In genomic region chr6:74091133-74091793, GRCh38 we compare ENCODE assay signal across 8 cellular contexts.
DNase-seq lines count a peak whose midpoint lies in the region; ATAC-seq and TF ChIP-seq lines count a peak whose summit lies in the region.

No MANE protein-coding gene starts in this region.

- H3K4me3 ChIP-seq in A673 (ENCODE audit: low read depth, low read length, poor library complexity, severe bottlenecking) = no peak overlapping the region
- no peak overlapping the region for H3K4me3 ChIP-seq in PC-3 (ENCODE audit: low read length)
- no peak overlapping the region for H3K4me3 ChIP-seq in neural cell (ENCODE audit: low read length)

- peak; percentile 47 for TF ChIP-seq RAD21 in neural cell (conservative IDR thresholded peaks at IDR 0.05)

- H3K27me3 Mint-ChIP-seq in T-helper 17 cell = no peaks in the 10 kb centered on the region

- H4K20me1 ChIP-seq in PC-3 (ENCODE audit: low read length) (no peaks in the 10 kb centered on the region), neural cell (ENCODE audit: insufficient read depth) (no peaks in the 10 kb centered on the region)

- H3K4me1 Mint-ChIP-seq in T-helper 17 cell = no peaks in the 10 kb centered on the region

- no peak overlapping the region for H3K27ac Mint-ChIP-seq in T-helper 17 cell

- no TSS peak for BruUV-seq in A673 (replicated peaks; lab: Mats Ljungman, UMichigan)
- BruUV-seq in PC-3 (replicated peaks; lab: Mats Ljungman, UMichigan) = no TSS peak

- H3K4me1 ChIP-seq in A673 (ENCODE audit: insufficient read depth, low read length, poor library complexity, severe bottlenecking) = no peaks in the 10 kb centered on the region
- H3K4me1 ChIP-seq in PC-3 (ENCODE audit: insufficient read depth, low read length) = no peaks in the 10 kb centered on the region

- TF ChIP-seq POLR2A in erythroblast (IDR thresholded peaks at IDR 0.05; ENCODE audit: low read length) = no peak

- no peak overlapping the region for H3K4me3 Mint-ChIP-seq in T-helper 17 cell

- peak; percentile 75 for DNase-seq in A673 (ENCODE audit: low spot score)
- peak; percentile 58 for DNase-seq in PC-3
- peak; percentile 29 to 51 for DNase-seq in erythroblast (lab: John Stamatoyannopoulos, UW)
- no peak for DNase-seq in T-helper 17 cell
- DNase-seq in stimulated activated CD4-positive, alpha-beta T cell treated with anti-CD3 and anti-CD28 coated beads, Interleukin-2, amount 100 ng/mL, for 24 hours = no peak

- CTCF ChIA-PET in A673 (lab: Charles Lee) (interaction anchor here (1.1 to 2.3 kb wide), 3 partner anchors 21 to 1118 kb away, joined by 3 to 10 read pairs (median 6); partner anchors contain the start of gene COL12A1), PC-3 (lab: Charles Lee) (interaction anchor here (1.3 kb wide), 1 partner anchor 1117 kb away, joined by 4 read pairs; no protein-coding TSS in a partner anchor)

- H3K4me2 ChIP-seq in PC-3 (ENCODE audit: low read length) (no peak overlapping the region), neural cell (ENCODE audit: low read length) (no peak overlapping the region)

- H3F3A ChIP-seq in PC-3 (ENCODE audit: low read length, unreplicated experiment) (no peaks in the 10 kb centered on the region), neural cell (ENCODE audit: insufficient read depth, low read length, poor library complexity, severe bottlenecking) (no peaks in the 10 kb centered on the region)

- H3K79me2 ChIP-seq in PC-3 (ENCODE audit: low read length) = no peaks in the 10 kb centered on the region
- H3K79me2 ChIP-seq in neural cell (replicated peaks; ENCODE audit: insufficient read depth, low read length) = no peaks in the 10 kb centered on the region

- no peak for TF ChIP-seq EP300 in neural cell (conservative IDR thresholded peaks at IDR 0.05; ENCODE audit: poor library complexity, severe bottlenecking)

- H2AFZ ChIP-seq in PC-3 (ENCODE audit: low read length) (peak overlapping the region; percentile 36; the same call in 1 of the 2 replicates), neural cell (ENCODE audit: low read depth, low read length) (no peak overlapping the region)

- no peak overlapping the region for H3K27ac ChIP-seq in A673 (ENCODE audit: low read depth, low read length, poor library complexity, severe bottlenecking)
- no peak overlapping the region for H3K27ac ChIP-seq in PC-3 (ENCODE audit: low read length)
- H3K27ac ChIP-seq in neural cell (ENCODE audit: low read length) = no peak overlapping the region

- H3K27me3 ChIP-seq in A673 (replicated peaks; ENCODE audit: insufficient read depth, low read depth, low read length, poor library complexity) (no peaks in the 10 kb centered on the region), PC-3 (ENCODE audit: low read length) (no peaks in the 10 kb centered on the region), neural cell (ENCODE audit: insufficient read depth, low read depth, low read length) (no peaks in the 10 kb centered on the region)

- H3K9me3 ChIP-seq in A673 (ENCODE audit: low read depth, low read length, poor library complexity, severe bottlenecking) = no peaks in the 10 kb centered on the region
- no peaks in the 10 kb centered on the region for H3K9me3 ChIP-seq in PC-3 (ENCODE audit: low read length)
- no peaks in the 10 kb centered on the region for H3K9me3 ChIP-seq in neural cell (ENCODE audit: low read length)
- no peaks in the 10 kb centered on the region for H3K9me3 ChIP-seq in T-helper 17 cell (ENCODE audit: control insufficient read depth, low read length, poor library complexity, severe bottlenecking)

- H3K9ac ChIP-seq in PC-3 (ENCODE audit: low read length) (no peak overlapping the region), neural cell (ENCODE audit: low read length) (no peak overlapping the region)

- H3K36me3 ChIP-seq in A673 (ENCODE audit: insufficient read depth, low read length, poor library complexity, severe bottlenecking) = no peaks in the 10 kb centered on the region
- H3K36me3 ChIP-seq in PC-3 (ENCODE audit: low read depth, low read length) = no peaks in the 10 kb centered on the region
- H3K36me3 ChIP-seq in neural cell (ENCODE audit: insufficient read depth, low read length) = no peaks in the 10 kb centered on the region

- no peaks in the 10 kb centered on the region for H3K9me2 ChIP-seq in PC-3 (replicated peaks; ENCODE audit: low read length)
- no peaks in the 10 kb centered on the region for H3K9me2 ChIP-seq in neural cell (ENCODE audit: insufficient read depth, low read length)

- peak; percentile 81 for TF ChIP-seq CTCF in A673 (conservative IDR thresholded peaks at IDR 0.05; ENCODE audit: low read depth, low read length)
- TF ChIP-seq CTCF in PC-3 (conservative IDR thresholded peaks at IDR 0.05; ENCODE audit: low read depth, low read length) = peak; percentile 75
- TF ChIP-seq CTCF in neural cell (IDR thresholded peaks at IDR 0.05; ENCODE audit: poor library complexity, severe bottlenecking) = peak; percentile 68

- intact Hi-C loops in A673 (cut with micrococcal nuclease; ENCODE audit: unreplicated experiment) (loop anchor here (2.0 to 10.0 kb wide), 3 partner anchors 106 to 1118 kb away; no protein-coding TSS in a partner anchor), PC-3 (cut with micrococcal nuclease) (loop anchor here (5.0 kb wide), 1 partner anchor 1116 kb away; the partner anchor contains the start of gene COL12A1)

- POLR2A ChIA-PET in A673 (lab: Charles Lee; ENCODE audit: low non-redundant PET) (no interaction called here), PC-3 (lab: Charles Lee; ENCODE audit: unreplicated experiment) (no interaction called here)

- no peaks in the 10 kb centered on the region for H3K36me3 Mint-ChIP-seq in T-helper 17 cell (ENCODE audit: low read depth)

- peak; percentile 81 for ATAC-seq in GM18502 (IDR thresholded peaks at IDR 0.05; ENCODE audit: poor library complexity, unreplicated experiment)
- ATAC-seq in HG03280 (IDR thresholded peaks at IDR 0.05; ENCODE audit: unreplicated experiment) = peak; percentile 56
- peak; percentile 43; the same call in 1 of the 2 replicates for ATAC-seq in PC-3
- no peak for ATAC-seq in T-helper 17 cell

TF ChIP-seq in neural cell, 6 proteins besides CTCF, POLR2A, EP300 and RAD21:
- no peak for TF ChIP-seq REST (IDR thresholded peaks at IDR 0.05; ENCODE audit: borderline replicate concordance)
- TF ChIP-seq SMC3 (conservative IDR thresholded peaks at IDR 0.05; ENCODE audit: poor library complexity) = peak; percentile 66
- TF ChIP-seq MXI1 (conservative IDR thresholded peaks at IDR 0.05; ENCODE audit: poor library complexity, severe bottlenecking) = no peak
- TF ChIP-seq POLR2AphosphoS5 (IDR thresholded peaks at IDR 0.05) = no peak
- no peak for TF ChIP-seq TAF1 (IDR thresholded peaks at IDR 0.05; ENCODE audit: low read depth)

Comparison
In these comparisons a context has a peak if more than half of its experiments do, and no peak if none do; other contexts are left out.
1. DNase-seq: peak in A673 (single experiment), PC-3 (single experiment) and erythroblast (2 of 2); none in T-helper 17 cell (0 of 3) and stimulated activated CD4-positive, alpha-beta T cell treated with anti-CD3 and anti-CD28 coated beads, Interleukin-2, amount 100 ng/mL, for 24 hours (0 of 2).
2. Peak in every context shown above with its lines, with median percentiles within 50 percentile points of each other: CTCF ChIP-seq.